Comparison of ENCODE assay signal across 17 cellular contexts in genomic region chr11:102396708-102397563, GRCh38. TPM values are rescaled to one million over a fixed set of nuclear protein-coding genes. Genes with fewer than 3 reads are reported as not detected.
DNase-seq lines count a peak whose midpoint lies in the region; ATAC-seq and TF ChIP-seq lines count a peak whose summit lies in the region.
"Had no signal": no experiment of that assay in that cellular context is flagged by ENCODE, and none has a peak within 500 bp of the region (broad histone marks: within the 10 kb centered on the region; RNA-seq: fewer than 3 reads in every experiment).

No MANE protein-coding gene starts in this region.

- no peak for DNase-seq in left ventricle myocardium inferior
- no peak for DNase-seq in heart left ventricle
- no peak for DNase-seq in T-cell
- no peak for DNase-seq in central memory CD8-positive, alpha-beta T cell (ENCODE audit: low spot score in 2 of 2)
- DNase-seq in NCI-H446 (lab: John Stamatoyannopoulos, UW): no peak
- no peak for DNase-seq in NCI-H2227 (lab: John Stamatoyannopoulos, UW; ENCODE audit: unreplicated experiment)
- DNase-seq: activated CD8-positive, alpha-beta memory T cell treated with anti-CD3 and anti-CD28 coated beads, Interleukin-2, amount 50 U/mL, for 48 hours; brain microvascular endothelial cell; DND-41; heart right ventricle; left colon; NCI-H748 treated with DMSO at 0.1 percent for 48 hours; nephron progenitor cell; sigmoid colon had no signal

- H3K4me1 Mint-ChIP-seq in T-cell: peaks cover 52 to 59% (median 57%) of the 10 kb centered on the region in 3 donors
- peaks cover 9% of the 10 kb centered on the region for H3K4me1 Mint-ChIP-seq in central memory CD8-positive, alpha-beta T cell
- peaks cover 47% of the 10 kb centered on the region for H3K4me1 Mint-ChIP-seq in stimulated activated naive CD8-positive, alpha-beta T cell treated with anti-CD3 and anti-CD28 coated beads, Interleukin-15, Interleukin-2, amounts not matched to agents 100 ng/mL and 50 ng/mL, for 24 hours (ENCODE audit: low read depth)
- H3K4me1 Mint-ChIP-seq: nephron progenitor cell had no signal

- H3K9me3 ChIP-seq in left ventricle myocardium inferior (replicated peaks): no peaks in the 10 kb centered on the region
- H3K9me3 ChIP-seq in heart left ventricle: peaks cover 0 to 5% (median 0%) of the 10 kb centered on the region in 12 donors
- H3K9me3 ChIP-seq: heart right ventricle, sigmoid colon had no signal

- H3K27ac ChIP-seq in left ventricle myocardium inferior (replicated peaks) (peak overlapping the region; percentile 39), heart left ventricle (no peak overlapping the region)
- H3K27ac ChIP-seq: brain microvascular endothelial cell, heart right ventricle, KMS-11 had no signal

- peaks cover 55% of the 10 kb centered on the region for H3K36me3 Mint-ChIP-seq in T-cell
- peaks cover 42% of the 10 kb centered on the region for H3K36me3 Mint-ChIP-seq in central memory CD8-positive, alpha-beta T cell (ENCODE audit: insufficient read depth)
- peaks cover 78% of the 10 kb centered on the region for H3K36me3 Mint-ChIP-seq in stimulated activated naive CD8-positive, alpha-beta T cell treated with anti-CD3 and anti-CD28 coated beads, Interleukin-15, Interleukin-2, amounts not matched to agents 100 ng/mL and 50 ng/mL, for 24 hours (ENCODE audit: low read depth)

- no peak for TF ChIP-seq CTCF in left ventricle myocardium inferior (IDR thresholded peaks at IDR 0.05; ENCODE audit: borderline replicate concordance)
- no peak for TF ChIP-seq CTCF in heart left ventricle (IDR thresholded peaks at IDR 0.05)

- peak overlapping the region; percentile 86 to 88 for H3K27ac Mint-ChIP-seq in T-cell
- peak overlapping the region; percentile 35 for H3K27ac Mint-ChIP-seq in central memory CD8-positive, alpha-beta T cell (ENCODE audit: low read depth)
- H3K27ac Mint-ChIP-seq in stimulated activated naive CD8-positive, alpha-beta T cell treated with anti-CD3 and anti-CD28 coated beads, Interleukin-15, Interleukin-2, amounts not matched to agents 100 ng/mL and 50 ng/mL, for 24 hours: peak overlapping the region; percentile 65
- H3K27ac Mint-ChIP-seq: nephron progenitor cell had no signal

- H3K9me3 Mint-ChIP-seq in T-cell: no peaks in the 10 kb centered on the region
- H3K9me3 Mint-ChIP-seq in central memory CD8-positive, alpha-beta T cell: no peaks in the 10 kb centered on the region
- no peaks in the 10 kb centered on the region for H3K9me3 Mint-ChIP-seq in stimulated activated naive CD8-positive, alpha-beta T cell treated with anti-CD3 and anti-CD28 coated beads, Interleukin-15, Interleukin-2, amounts not matched to agents 100 ng/mL and 50 ng/mL, for 24 hours
- H3K9me3 Mint-ChIP-seq: nephron progenitor cell had no signal

- peak overlapping the region in 1 of 3 donors; percentile 22 for H3K4me3 Mint-ChIP-seq in T-cell
- no peak overlapping the region for H3K4me3 Mint-ChIP-seq in central memory CD8-positive, alpha-beta T cell
- H3K4me3 Mint-ChIP-seq in stimulated activated naive CD8-positive, alpha-beta T cell treated with anti-CD3 and anti-CD28 coated beads, Interleukin-15, Interleukin-2, amounts not matched to agents 100 ng/mL and 50 ng/mL, for 24 hours: no peak overlapping the region
- H3K4me3 Mint-ChIP-seq: nephron progenitor cell had no signal

- POLR2A ChIA-PET in T-cell (lab: Charles Lee): no interaction called here

- no peak for ATAC-seq in heart left ventricle
- ATAC-seq in T-cell (replicated peaks in 1 of 4): peak in 1 of 4 experiments; percentile 32
- no peak for ATAC-seq in central memory CD8-positive, alpha-beta T cell (replicated peaks; ENCODE audit: extremely low read depth, poor library complexity, severe bottlenecking)
- ATAC-seq in GM18867 (IDR thresholded peaks at IDR 0.05; ENCODE audit: unreplicated experiment): no peak
- ATAC-seq: left colon had no signal

- CTCF ChIA-PET in T-cell (lab: Charles Lee): interaction anchor here in 1 of 2 donors (0.9 kb wide), 1 partner anchor 216 kb away, joined by 3 read pairs; no protein-coding TSS in a partner anchor

- intact Hi-C loops in left ventricle myocardium inferior (cut with micrococcal nuclease) (no loop called here), heart left ventricle (cut with DNase I) (loop anchor here in 1 of 10 donors (10.0 kb wide), 1 partner anchor 98 kb away; no protein-coding TSS in a partner anchor)

- no peak overlapping the region for H3K4me3 ChIP-seq in left ventricle myocardium inferior
- H3K4me3 ChIP-seq in heart left ventricle: no peak overlapping the region
- H3K4me3 ChIP-seq: heart right ventricle, sigmoid colon had no signal

- H3K4me1 ChIP-seq in left ventricle myocardium inferior (peaks cover 16% of the 10 kb centered on the region), heart left ventricle (peaks cover 0 to 11% (median 1%) of the 10 kb centered on the region in 12 donors)

- H3K27me3 ChIP-seq in left ventricle myocardium inferior (ENCODE audit: low read depth) (no peaks in the 10 kb centered on the region), heart left ventricle (no peaks in the 10 kb centered on the region)
- H3K27me3 ChIP-seq: brain microvascular endothelial cell, heart right ventricle, sigmoid colon had no signal

- no peaks in the 10 kb centered on the region for H3K27me3 Mint-ChIP-seq in T-cell
- H3K27me3 Mint-ChIP-seq in central memory CD8-positive, alpha-beta T cell: no peaks in the 10 kb centered on the region
- H3K27me3 Mint-ChIP-seq in stimulated activated naive CD8-positive, alpha-beta T cell treated with anti-CD3 and anti-CD28 coated beads, Interleukin-15, Interleukin-2, amounts not matched to agents 100 ng/mL and 50 ng/mL, for 24 hours: no peaks in the 10 kb centered on the region

- H3K36me3 ChIP-seq in left ventricle myocardium inferior: peaks cover 77% of the 10 kb centered on the region
- H3K36me3 ChIP-seq in heart left ventricle: peaks cover 0 to 99% (median 84%) of the 10 kb centered on the region in 9 donors

- no peak for TF ChIP-seq POLR2A in heart left ventricle (IDR thresholded peaks at IDR 0.05)

- 92 to 93% (median 92%) methylated on average over 4 of the region's 4 CpGs for WGBS in heart left ventricle, 4 donors

RNA-seq across cellular contexts. Expression of gene BIRC2, which starts 49.9 kb away (rescaled TPM):
- total RNA-seq in left ventricle myocardium inferior (30.4 TPM), heart left ventricle (10 to 100 TPM; 24.1 to 39.9 (median 32.7) TPM), T-cell (100 to 1,000 TPM in 1 of 5 donors, 10 to 100 TPM in 4; 53.3 to 100 (median 60.8) TPM)
- polyA plus RNA-seq in heart left ventricle: 10 to 100 TPM; 17.9 to 34.1 TPM

RNA-seq across cellular contexts. Expression of gene TMEM123, which starts 55.6 kb away (rescaled TPM):
- total RNA-seq in left ventricle myocardium inferior: 70.2 TPM
- 100 to 1,000 TPM in 2 of 9 donors, 10 to 100 TPM in 7; 54.5 to 116 (median 81.4) TPM for total RNA-seq in heart left ventricle
- polyA plus RNA-seq in heart left ventricle: 10 to 100 TPM; 25.0 to 31.7 TPM
- 100 to 1,000 TPM; 361 to 469 (median 428) TPM for total RNA-seq in T-cell

Comparison
In these comparisons a context has a peak if more than half of its experiments do, and no peak if none do; other contexts are left out.
1. H3K27ac Mint-ChIP-seq: peak in every context shown above with its lines; median percentile 87 in T-cell; 65 in stimulated activated naive CD8-positive, alpha-beta T cell treated with anti-CD3 and anti-CD28 coated beads, Interleukin-15, Interleukin-2, amounts not matched to agents 100 ng/mL and 50 ng/mL, for 24 hours; 35 in central memory CD8-positive, alpha-beta T cell.